ENCODE assay signal across 33 cellular contexts in genomic region chrY:17018126-17018525, GRCh38.
"Had no signal": no experiment of that assay in that cellular context is flagged by ENCODE, and none has a peak within 500 bp of the region (broad histone marks: within the 10 kb centered on the region; RNA-seq: fewer than 3 reads in every experiment).

No MANE protein-coding gene starts in this region.

- DNase-seq: activated effector memory CD4-positive, alpha-beta T cell treated with anti-CD3 and anti-CD28 coated beads, Interleukin-2, amount 50 U/mL, for 16 hours; activated effector memory CD4-positive, alpha-beta T cell treated with Interleukin-2 at 50 U/mL for 16 hours; activated gamma-delta T cell; activated gamma-delta T cell treated with Interleukin-2 at 50 U/mL for 16 hours; activated naive CD4-positive, alpha-beta T cell; activated naive CD4-positive, alpha-beta T cell treated with anti-CD3 and anti-CD28 coated beads for 36 hours; activated naive CD4-positive, alpha-beta T cell treated with anti-CD3 and anti-CD28 coated beads, Interleukin-2, amount 10 ng/mL, durations not matched to agents 7 days and 5 days; activated naive CD4-positive, alpha-beta T cell treated with anti-CD3 and anti-CD28 coated beads, Interleukin-2, amount 50 U/mL, for 16 hours; activated naive CD4-positive, alpha-beta T cell treated with Interleukin-2 at 50 U/mL for 16 hours; activated naive CD8-positive, alpha-beta T cell treated with anti-CD3 and anti-CD28 coated beads for 36 hours; activated naive CD8-positive, alpha-beta T cell treated with anti-CD3 and anti-CD28 coated beads, Interleukin-2, amount 10 ng/mL, durations not matched to agents 7 days and 5 days; activated naive CD8-positive, alpha-beta T cell treated with anti-CD3 and anti-CD28 coated beads, Interleukin-2, amount 50 U/mL, for 24 hours; activated T-cell treated with anti-CD3 and anti-CD28 coated beads for 4 hours; activated T-cell treated with anti-CD3 and anti-CD28 coated beads, Interleukin-2, amount 50 U/mL, for 1 hour; activated T-cell treated with anti-CD3 and anti-CD28 coated beads, Interleukin-2, amount 50 U/mL, for 24 hours; activated T-cell treated with anti-CD3 and anti-CD28 coated beads, Interleukin-2, amount 50 U/mL, for 4 hours; activated T-cell treated with anti-CD3 and anti-CD28 coated beads, Interleukin-2, amount 50 U/mL, for 48 hours; activated T-cell treated with anti-CD3 and anti-CD28 coated beads, Interleukin-2, amount 50 U/mL, for 72 hours; adrenal gland; amniotic stem cell; amygdala; anterior cingulate cortex; aorta; body of pancreas; brain microvascular endothelial cell; caudate nucleus; central memory CD4-positive, alpha-beta T cell; cerebellar nuclear complex had no signal

- H3K4me3 ChIP-seq: adrenal gland, ascending aorta, body of pancreas, breast epithelium, cardiac muscle cell had no signal

- H3K27ac ChIP-seq: adrenal gland, ascending aorta, body of pancreas, brain microvascular endothelial cell, breast epithelium, cardiac muscle cell had no signal

- H3K9me3 ChIP-seq: adrenal gland, ascending aorta, body of pancreas, breast epithelium had no signal

- H3K36me3 ChIP-seq: adrenal gland, ascending aorta, brain microvascular endothelial cell, breast epithelium, cardiac muscle cell had no signal

- H3K27me3 ChIP-seq: adrenal gland, ascending aorta, body of pancreas, brain microvascular endothelial cell, breast epithelium, cardiac muscle cell had no signal

- H3K4me1 ChIP-seq: adrenal gland, ascending aorta, body of pancreas, breast epithelium had no signal

- ATAC-seq: activated naive CD4-positive, alpha-beta T cell treated with anti-CD3 and anti-CD28 coated beads, Interleukin-2, amount 50 U/mL, for 72 hours; activated naive CD8-positive, alpha-beta T cell treated with anti-CD3 and anti-CD28 coated beads, Interleukin-2, amount 50 U/mL, for 24 hours; activated T-cell treated with anti-CD3 and anti-CD28 coated beads, Interleukin-2, amount 50 U/mL, for 4 hours; activated T-cell treated with anti-CD3 and anti-CD28 coated beads, Interleukin-2, amount 50 U/mL, for 72 hours; activated T-helper 17 cell treated with anti-CD3 and anti-CD28 coated beads, Interleukin-2, amount 50 U/mL, for 72 hours; body of pancreas had no signal
